In genomic region chr2:140061240-140061639, GRCh38 we compare ENCODE assay signal across 34 cellular contexts.
"Had no signal": no experiment of that assay in that cellular context is flagged by ENCODE, and none has a peak within 500 bp of the region (broad histone marks: within the 10 kb centered on the region; RNA-seq: fewer than 3 reads in every experiment).

No MANE protein-coding gene starts in this region.

- H3K4me1 ChIP-seq: adrenal gland, body of pancreas, breast epithelium had no signal

- ATAC-seq: activated CD8-positive, alpha-beta T cell treated with anti-CD3 and anti-CD28 coated beads for 36 hours; activated naive CD4-positive, alpha-beta T cell treated with anti-CD3 and anti-CD28 coated beads, Interleukin-2, amount 50 U/mL, for 72 hours; activated T-cell treated with anti-CD3 and anti-CD28 coated beads, Interleukin-2, amount 50 U/mL, for 4 hours; activated T-cell treated with anti-CD3 and anti-CD28 coated beads, Interleukin-2, amount 50 U/mL, for 72 hours; activated T-helper 17 cell treated with anti-CD3 and anti-CD28 coated beads, Interleukin-2, amount 50 U/mL, for 72 hours; body of pancreas had no signal

- DNase-seq: activated B cell treated with CpG ODN at 0.5 μM for 24 hours; activated CD4-positive, alpha-beta memory T cell treated with anti-CD3 and anti-CD28 coated beads for 36 hours; activated CD4-positive, alpha-beta T cell treated with anti-CD3 and anti-CD28 coated beads for 4 hours; activated CD4-positive, alpha-beta T cell treated with anti-CD3 and anti-CD28 coated beads, Interleukin-2, amount 10 ng/mL, durations not matched to agents 24 days and 14 days; activated CD4-positive, alpha-beta T cell treated with anti-CD3 and anti-CD28 coated beads, Interleukin-2, amount 50 U/mL, for 1 hour; activated CD4-positive, alpha-beta T cell treated with anti-CD3 and anti-CD28 coated beads, Interleukin-2, amount 50 U/mL, for 4 hours; activated CD4-positive, CD25-positive, alpha-beta regulatory T cell treated with anti-CD3 and anti-CD28 coated beads, Interleukin-2, amount 50 U/mL, for 72 hours; activated CD8-positive, alpha-beta memory T cell treated with anti-CD3 and anti-CD28 coated beads, Interleukin-2, amount 50 U/mL, for 4 hours; activated CD8-positive, alpha-beta T cell treated with anti-CD3 and anti-CD28 coated beads for 36 hours; activated effector memory CD4-positive, alpha-beta T cell treated with anti-CD3 and anti-CD28 coated beads, Interleukin-2, amount 50 U/mL, for 16 hours; activated gamma-delta T cell treated with Interleukin-2 at 50 U/mL for 16 hours; activated naive CD4-positive, alpha-beta T cell; activated naive CD4-positive, alpha-beta T cell treated with anti-CD3 and anti-CD28 coated beads for 36 hours; activated naive CD4-positive, alpha-beta T cell treated with anti-CD3 and anti-CD28 coated beads, Interleukin-2, amount 50 U/mL, for 16 hours; activated naive CD8-positive, alpha-beta T cell treated with anti-CD3 and anti-CD28 coated beads for 36 hours; activated T-cell treated with anti-CD3 and anti-CD28 coated beads for 4 hours; activated T-cell treated with anti-CD3 and anti-CD28 coated beads, Interleukin-2, amount 50 U/mL, for 1 hour; activated T-cell treated with anti-CD3 and anti-CD28 coated beads, Interleukin-2, amount 50 U/mL, for 4 hours; activated T-cell treated with anti-CD3 and anti-CD28 coated beads, Interleukin-2, amount 50 U/mL, for 72 hours; adrenal gland; amniotic stem cell; aorta; body of pancreas; brain microvascular endothelial cell; central memory CD4-positive, alpha-beta T cell; T-helper 1 cell; T-helper 2 cell; T-helper 9 cell had no signal

- H3K36me3 ChIP-seq: adrenal gland, brain microvascular endothelial cell, breast epithelium had no signal

- H3K27me3 ChIP-seq: adrenal gland, body of pancreas, brain microvascular endothelial cell, breast epithelium had no signal

- H3K27ac ChIP-seq: adrenal gland, body of pancreas, brain microvascular endothelial cell, breast epithelium, VCaP had no signal

- H3K9me3 ChIP-seq: adrenal gland, body of pancreas, breast epithelium had no signal

- H3K4me3 ChIP-seq: adrenal gland, body of pancreas, breast epithelium had no signal

- FAIRE-seq: astrocyte, TTC549 had no signal
